ENCODE assay signal across 8 cellular contexts in genomic region chr12:67988600-67988999, GRCh38.
DNase-seq lines count a peak whose midpoint lies in the region; ATAC-seq lines count a peak whose summit lies in the region.

No MANE protein-coding gene starts in this region.

- peak overlapping the region; percentile 80 to 87 for H3K4me3 Mint-ChIP-seq in effector memory CD8-positive, alpha-beta T cell

- no peak for DNase-seq in effector memory CD8-positive, alpha-beta T cell
- DNase-seq in SW 1271 (lab: John Stamatoyannopoulos, UW) (no peak), NCI-H524 treated with DMSO at 0.1 percent for 48 hours (lab: John Stamatoyannopoulos, UW) (no peak)
- DNase-seq in stimulated activated CD4-positive, alpha-beta T cell treated with anti-CD3 and anti-CD28 coated beads, Interleukin-4, amount 100 ng/mL, for 4 hours = no peak
- no peak for DNase-seq in central memory CD4-positive, alpha-beta T cell

- H3K36me3 Mint-ChIP-seq in effector memory CD8-positive, alpha-beta T cell (ENCODE audit: insufficient read depth) = no peaks in the 10 kb centered on the region

- peak; percentile 74 for ATAC-seq in GM18867 (IDR thresholded peaks at IDR 0.05; ENCODE audit: unreplicated experiment)
- peak; percentile 72 for ATAC-seq in GM21515 (IDR thresholded peaks at IDR 0.05; ENCODE audit: unreplicated experiment)
- ATAC-seq in HG03175 (IDR thresholded peaks at IDR 0.05; ENCODE audit: unreplicated experiment) = peak; percentile 79
- no peak for ATAC-seq in effector memory CD8-positive, alpha-beta T cell (replicated peaks)

- peaks cover 0 to 5% of the 10 kb centered on the region in 2 donors for H3K27me3 Mint-ChIP-seq in effector memory CD8-positive, alpha-beta T cell

- peaks cover 0 to 10% of the 10 kb centered on the region in 2 donors for H3K9me3 Mint-ChIP-seq in effector memory CD8-positive, alpha-beta T cell

- peaks cover 30 to 48% of the 10 kb centered on the region in 2 donors for H3K4me1 Mint-ChIP-seq in effector memory CD8-positive, alpha-beta T cell (ENCODE audit: low read depth in 2 of 2)

- peak overlapping the region in 1 of 2 donors; percentile 88 for H3K27ac Mint-ChIP-seq in effector memory CD8-positive, alpha-beta T cell
